19 cellular contexts compared by ENCODE assay signal in the genomic region with DNA sequence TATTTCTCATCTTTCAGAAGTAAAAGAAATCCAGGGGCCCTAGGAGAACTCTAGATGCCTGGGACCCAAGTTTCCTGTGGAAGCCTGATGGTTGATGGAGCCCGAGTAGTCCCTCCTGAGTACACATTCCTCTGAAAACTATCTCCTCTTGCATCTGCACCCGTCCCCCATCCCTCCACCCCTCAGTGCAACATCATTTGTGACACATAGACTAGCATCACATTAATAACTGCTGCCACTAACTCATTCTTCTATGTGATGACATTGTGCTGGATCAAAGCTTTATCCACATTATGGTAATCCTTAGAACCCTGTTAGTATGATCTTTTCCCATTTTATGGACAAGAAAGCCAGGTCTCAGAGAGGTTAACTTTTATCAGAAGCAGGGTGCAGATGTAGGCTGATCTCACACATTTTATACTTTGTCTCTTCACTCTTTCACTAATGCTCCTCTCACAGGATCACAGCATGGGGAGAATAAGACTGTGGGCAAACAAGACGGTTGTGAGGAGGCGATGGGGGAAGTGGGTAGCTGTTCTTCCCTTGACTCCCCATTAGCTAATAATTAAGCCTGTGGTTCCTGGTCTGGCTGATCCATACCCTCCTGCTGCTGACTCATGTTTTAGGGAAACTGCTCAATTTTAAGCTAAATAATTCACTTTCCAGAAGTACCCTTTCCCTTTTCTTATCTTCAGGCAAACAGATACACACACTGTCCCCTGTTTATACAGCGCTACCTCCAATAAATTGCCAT. TPM values are rescaled to one million over a fixed set of nuclear protein-coding genes. Genes with fewer than 3 reads are reported as not detected.
DNase-seq lines count a peak whose midpoint lies in the region; ATAC-seq lines count a peak whose summit lies in the region.
"Had no signal": no experiment of that assay in that cellular context is flagged by ENCODE, and none has a peak within 500 bp of the region (broad histone marks: within the 10 kb centered on the region; RNA-seq: fewer than 3 reads in every experiment).

No MANE protein-coding gene starts in this region.

- DNase-seq in ACHN: peak; percentile 87
- DNase-seq in Caki2 (ENCODE audit: low read depth): peak; percentile 66
- no peak for DNase-seq in activated naive CD8-positive, alpha-beta T cell treated with anti-CD3 and anti-CD28 coated beads, Interleukin-2, amount 50 U/mL, for 24 hours
- DNase-seq in naive B cell: no peak
- no peak for DNase-seq in GDM1 (lab: John Stamatoyannopoulos, UW)
- DNase-seq: activated CD4-positive, alpha-beta memory T cell treated with anti-CD3 and anti-CD28 coated beads, Interleukin-2, amount 10 ng/mL, durations not matched to agents 7 days and 5 days; amygdala; Caco-2; central memory CD4-positive, alpha-beta T cell; gastrocnemius medialis; Karpas-422; NCI-H1048; NCI-H2107; NCI-H69; T-helper 2 cell; WERI-Rb-1 had no signal

- peaks cover 1% of the 10 kb centered on the region for H3K27me3 Mint-ChIP-seq in activated naive CD8-positive, alpha-beta T cell treated with anti-CD3 and anti-CD28 coated beads, Interleukin-2, amount 50 U/mL, for 24 hours
- H3K27me3 Mint-ChIP-seq in naive B cell: no peaks in the 10 kb centered on the region
- H3K27me3 Mint-ChIP-seq: activated CD4-positive, alpha-beta memory T cell treated with anti-CD3 and anti-CD28 coated beads, Interleukin-2, amount 10 ng/mL, durations not matched to agents 7 days and 5 days had no signal

- peak overlapping the region; percentile 14 for H3K27ac Mint-ChIP-seq in activated naive CD8-positive, alpha-beta T cell treated with anti-CD3 and anti-CD28 coated beads, Interleukin-2, amount 50 U/mL, for 24 hours
- peak overlapping the region in 5 of 6 donors; percentile 1 to 69 (median 47) for H3K27ac Mint-ChIP-seq in naive B cell
- H3K27ac Mint-ChIP-seq: activated CD4-positive, alpha-beta memory T cell treated with anti-CD3 and anti-CD28 coated beads, Interleukin-2, amount 10 ng/mL, durations not matched to agents 7 days and 5 days had no signal

- no peaks in the 10 kb centered on the region for H3K9me3 Mint-ChIP-seq in activated naive CD8-positive, alpha-beta T cell treated with anti-CD3 and anti-CD28 coated beads, Interleukin-2, amount 50 U/mL, for 24 hours
- no peaks in the 10 kb centered on the region for H3K9me3 Mint-ChIP-seq in naive B cell
- H3K9me3 Mint-ChIP-seq: activated CD4-positive, alpha-beta memory T cell treated with anti-CD3 and anti-CD28 coated beads, Interleukin-2, amount 10 ng/mL, durations not matched to agents 7 days and 5 days had no signal

- in situ Hi-C loops in ACHN (cut with HindIII; ENCODE audit: low pct_ligation_motif_present, low pct_unique_long_range_greater_than_20kb, low sequenced_read_pairs) (loop anchor here (25.0 kb wide), 1 partner anchor 91 kb away; the partner anchor contains the start of gene UNC5A), Caki2 (cut with HindIII; ENCODE audit: low pct_unique_long_range_greater_than_20kb, low sequenced_read_pairs) (no loop called here)

- H3K4me1 Mint-ChIP-seq in activated naive CD8-positive, alpha-beta T cell treated with anti-CD3 and anti-CD28 coated beads, Interleukin-2, amount 50 U/mL, for 24 hours: peaks cover 42% of the 10 kb centered on the region
- peaks cover 11 to 18% (median 13%) of the 10 kb centered on the region in 3 donors for H3K4me1 Mint-ChIP-seq in naive B cell

- ATAC-seq in activated naive CD8-positive, alpha-beta T cell treated with anti-CD3 and anti-CD28 coated beads, Interleukin-2, amount 50 U/mL, for 24 hours: no peak
- ATAC-seq in naive B cell (ENCODE audit: low read depth in 2 of 2) (no peak), GM21360 (IDR thresholded peaks at IDR 0.05; ENCODE audit: unreplicated experiment) (no peak), HG03378 (IDR thresholded peaks at IDR 0.05; ENCODE audit: unreplicated experiment) (no peak)
- ATAC-seq: gastrocnemius medialis had no signal

- peaks cover 52% of the 10 kb centered on the region for H3K36me3 Mint-ChIP-seq in activated naive CD8-positive, alpha-beta T cell treated with anti-CD3 and anti-CD28 coated beads, Interleukin-2, amount 50 U/mL, for 24 hours (ENCODE audit: low read depth)
- peaks cover 28 to 34% of the 10 kb centered on the region in 2 donors for H3K36me3 Mint-ChIP-seq in naive B cell

- H3K4me3 Mint-ChIP-seq in activated naive CD8-positive, alpha-beta T cell treated with anti-CD3 and anti-CD28 coated beads, Interleukin-2, amount 50 U/mL, for 24 hours: no peak overlapping the region
- H3K4me3 Mint-ChIP-seq in naive B cell: peak overlapping the region in 1 of 8 donors; percentile 26
- H3K4me3 Mint-ChIP-seq: activated CD4-positive, alpha-beta memory T cell treated with anti-CD3 and anti-CD28 coated beads, Interleukin-2, amount 10 ng/mL, durations not matched to agents 7 days and 5 days had no signal

RNA-seq across cellular contexts. Expression of gene HK3, which starts 3.9 kb away (rescaled TPM):
- not detected in 2 replicates for total RNA-seq in Caki2 (2014; rRNA removed; shearing (Covaris generic); ENCODE audit: low replicate concordance)
- 1 to 10 TPM in 1 of 6 donors, under 1 TPM in 4, not detected in 1; 0.16 to 1.3 (median 0.32) TPM for polyA plus RNA-seq in naive B cell (ENCODE audit: low read depth in 6 of 6)
- total RNA-seq: SJSA1 had no signal

Comparison
In these comparisons a context has a peak if more than half of its experiments do, and no peak if none do; other contexts are left out.
1. DNase-seq: peak in ACHN (single experiment) and Caki2 (single experiment); none in activated naive CD8-positive, alpha-beta T cell treated with anti-CD3 and anti-CD28 coated beads, Interleukin-2, amount 50 U/mL, for 24 hours (single experiment), naive B cell (single experiment) and GDM1 (single experiment).